In the genomic region with DNA sequence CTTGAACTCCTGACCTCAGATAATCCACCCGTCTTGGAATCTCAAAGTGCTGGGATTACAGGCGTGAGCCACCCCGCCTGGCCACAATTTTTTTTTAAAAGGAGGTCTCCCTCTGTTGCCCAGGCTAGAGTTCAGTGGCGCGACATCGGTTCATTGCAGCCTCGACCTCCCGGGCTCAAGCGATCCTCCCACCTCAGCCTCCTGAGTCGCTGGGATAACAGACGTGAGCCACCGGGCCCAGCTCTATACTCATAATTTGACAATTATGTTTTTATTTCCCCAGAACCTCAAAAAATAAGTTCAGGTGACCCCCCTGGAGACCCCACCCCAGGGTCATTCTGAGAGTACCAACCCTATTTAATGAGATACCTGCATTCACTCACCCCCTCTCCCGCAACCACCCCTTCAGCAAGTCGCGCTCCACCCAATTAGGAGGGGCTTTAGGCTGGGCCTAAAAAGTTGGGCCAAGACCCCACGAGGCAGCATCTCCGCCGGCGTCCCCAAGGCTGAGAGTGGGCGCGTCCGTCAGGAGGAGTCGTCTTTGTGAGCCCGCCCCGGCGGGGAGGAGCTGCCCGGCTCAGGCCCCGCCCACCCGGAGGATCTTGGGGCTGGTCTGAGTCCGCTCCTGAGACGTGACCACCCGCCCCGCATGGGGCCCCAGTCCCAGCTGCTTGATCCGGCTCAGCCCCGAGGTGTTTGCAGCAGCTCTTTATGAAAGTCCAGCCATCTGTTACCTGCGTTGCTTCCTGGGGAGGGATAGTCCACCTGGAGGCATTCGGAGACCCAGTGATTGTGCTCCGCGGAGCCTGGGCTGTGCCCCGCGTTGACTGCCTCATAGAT, we compare ENCODE assay signal across 10 cellular contexts. TPM values are rescaled to one million over a fixed set of nuclear protein-coding genes. Genes with fewer than 3 reads are reported as not detected.
DNase-seq lines count a peak whose midpoint lies in the region; ATAC-seq and TF ChIP-seq lines count a peak whose summit lies in the region.
"Had no signal": no experiment of that assay in that cellular context is flagged by ENCODE, and none has a peak within 500 bp of the region (broad histone marks: within the 10 kb centered on the region; RNA-seq: fewer than 3 reads in every experiment).

Gene ANKRD33, plus strand, starts transcription at position 628 of the 840 bp plus-strand sequence. Its CDS starts 84 bp downstream, at position 712.

- H3K4me3 ChIP-seq in suprapubic skin, result no peak within 1 kb of the TSS
- H3K4me3 ChIP-seq in gastrocnemius medialis, result no peak within 1 kb of the TSS
- no peak within 1 kb of the TSS for H3K4me3 ChIP-seq in esophagus muscularis mucosa

- peaks cover 1% of the 10 kb centered on the region for H3K27me3 Mint-ChIP-seq in activated CD4-positive, alpha-beta T cell treated with anti-CD3 and anti-CD28 coated beads, Interleukin-2, amount 10 ng/mL, durations not matched to agents 7 days and 5 days

- H3K27ac ChIP-seq in suprapubic skin (no peak within 1 kb of the TSS), gastrocnemius medialis (peak within 1 kb of the TSS in 1 of 4 donors; percentile 69), esophagus muscularis mucosa (replicated peaks in 1 of 4) (peak within 1 kb of the TSS in 1 of 4 donors; percentile 60)

- peak within 1 kb of the TSS; percentile 68 for H3K27ac Mint-ChIP-seq in activated CD4-positive, alpha-beta T cell treated with anti-CD3 and anti-CD28 coated beads, Interleukin-2, amount 10 ng/mL, durations not matched to agents 7 days and 5 days

- peaks cover 21% of the 10 kb centered on the region for H3K4me1 Mint-ChIP-seq in activated CD4-positive, alpha-beta T cell treated with anti-CD3 and anti-CD28 coated beads, Interleukin-2, amount 10 ng/mL, durations not matched to agents 7 days and 5 days

- no peak within 1 kb of the TSS for H3K4me3 Mint-ChIP-seq in activated CD4-positive, alpha-beta T cell treated with anti-CD3 and anti-CD28 coated beads, Interleukin-2, amount 10 ng/mL, durations not matched to agents 7 days and 5 days

- 56% methylated on average over 29 of the region's 41 CpGs for WGBS in suprapubic skin
- 68% methylated on average over 25 of the region's 41 CpGs for WGBS in esophagus muscularis mucosa

- H3K36me3 Mint-ChIP-seq in activated CD4-positive, alpha-beta T cell treated with anti-CD3 and anti-CD28 coated beads, Interleukin-2, amount 10 ng/mL, durations not matched to agents 7 days and 5 days (ENCODE audit: low read depth), result peaks cover 16% of the 10 kb centered on the region

- TF ChIP-seq EP300 in suprapubic skin (IDR thresholded peaks at IDR 0.05) (no peak), esophagus muscularis mucosa (IDR thresholded peaks at IDR 0.05) (no peak)

- POLR2A ChIA-PET in activated CD4-positive, alpha-beta T cell treated with anti-CD3 and anti-CD28 coated beads, Interleukin-2, amount 10 ng/mL, durations not matched to agents 7 days and 5 days (lab: Charles Lee), result no interaction called here

- in situ Hi-C loops in gastrocnemius medialis (cut with MboI; ENCODE audit: low sequenced_read_pairs in 4 of 4), result no loop called here

- intact Hi-C loops in gastrocnemius medialis (cut with DNase I; ENCODE audit: low total_unique reads) (no loop called here), esophagus muscularis mucosa (cut with DNase I) (no loop called here)

- no peak for TF ChIP-seq POLR2A in suprapubic skin (IDR thresholded peaks at IDR 0.05)
- peak in 1 of 2 donors; percentile 18 for TF ChIP-seq POLR2A in gastrocnemius medialis (IDR thresholded peaks at IDR 0.05)
- TF ChIP-seq POLR2A in esophagus muscularis mucosa (IDR thresholded peaks at IDR 0.05; ENCODE audit: low read depth), result no peak

- peaks cover 11% of the 10 kb centered on the region for H3K9me3 Mint-ChIP-seq in activated CD4-positive, alpha-beta T cell treated with anti-CD3 and anti-CD28 coated beads, Interleukin-2, amount 10 ng/mL, durations not matched to agents 7 days and 5 days

- H3K36me3 ChIP-seq in suprapubic skin (no peaks in the 10 kb centered on the region), gastrocnemius medialis (no peaks in the 10 kb centered on the region), esophagus muscularis mucosa (no peaks in the 10 kb centered on the region)

- CTCF ChIA-PET in activated CD4-positive, alpha-beta T cell treated with anti-CD3 and anti-CD28 coated beads, Interleukin-2, amount 10 ng/mL, durations not matched to agents 7 days and 5 days (lab: Charles Lee), result interaction anchor here (0.7 to 2.2 kb wide), 2 partner anchors 12 to 137 kb away, joined by 3 to 12 read pairs; no protein-coding TSS in a partner anchor

- H3K4me1 ChIP-seq in suprapubic skin, result peaks cover 15% of the 10 kb centered on the region
- peaks cover 8 to 11% of the 10 kb centered on the region in 2 donors for H3K4me1 ChIP-seq in gastrocnemius medialis
- H3K4me1 ChIP-seq in esophagus muscularis mucosa, result peaks cover 13 to 21% (median 17%) of the 10 kb centered on the region in 4 donors

- DNase-seq in activated CD4-positive, alpha-beta T cell treated with anti-CD3 and anti-CD28 coated beads, Interleukin-2, amount 10 ng/mL, durations not matched to agents 7 days and 5 days, result no peak
- no peak for DNase-seq in activated CD4-positive, alpha-beta T cell treated with anti-CD3 and anti-CD28 coated beads, Interleukin-2, amount 50 U/mL, for 4 hours
- DNase-seq in astrocyte of the hippocampus (ENCODE audit: low read depth, low spot score) (peak; percentile 28), iPS-NIHi7 (ENCODE audit: extremely low spot score) (peak; percentile 95), suprapubic skin (ENCODE audit: low spot score in 2 of 2) (peak; percentile 32 to 78), gastrocnemius medialis (no peak), NCI-H187 (lab: John Stamatoyannopoulos, UW) (no peak), esophagus muscularis mucosa (ENCODE audit: extremely low spot score) (no peak)
- DNase-seq: NCI-H1694 treated with DMSO at 0.1 percent for 48 hours had no signal

- no peaks in the 10 kb centered on the region for H3K9me3 ChIP-seq in suprapubic skin
- H3K9me3 ChIP-seq in gastrocnemius medialis, result no peaks in the 10 kb centered on the region
- no peaks in the 10 kb centered on the region for H3K9me3 ChIP-seq in esophagus muscularis mucosa

- H3K27me3 ChIP-seq in suprapubic skin (no peaks in the 10 kb centered on the region), gastrocnemius medialis (peaks cover 0 to 6% (median 5%) of the 10 kb centered on the region in 3 donors), esophagus muscularis mucosa (peaks cover 0 to 32% (median 7%) of the 10 kb centered on the region in 4 donors)

- no peak for TF ChIP-seq CTCF in suprapubic skin (IDR thresholded peaks at IDR 0.05)
- no peak for TF ChIP-seq CTCF in gastrocnemius medialis (IDR thresholded peaks at IDR 0.05 in 4 of 5, conservative IDR thresholded peaks at IDR 0.05 in 1 of 5)
- no peak for TF ChIP-seq CTCF in esophagus muscularis mucosa (IDR thresholded peaks at IDR 0.05)

- no peak for ATAC-seq in gastrocnemius medialis

RNA-seq across cellular contexts. Expression of gene ANKRD33, which starts in this region (rescaled TPM):
- not detected for total RNA-seq in activated CD4-positive, alpha-beta T cell treated with anti-CD3 and anti-CD28 coated beads, Interleukin-2, amount 10 ng/mL, durations not matched to agents 7 days and 5 days
- total RNA-seq in suprapubic skin (not detected), gastrocnemius medialis (not detected), esophagus muscularis mucosa (not detected)
- total RNA-seq: urinary bladder had no signal

Comparison
In these comparisons a context has a peak if more than half of its experiments do, and no peak if none do; other contexts are left out.
1. Peak in DNase-seq in suprapubic skin; RNA of the gene not detected or under 1 TPM.
2. DNase-seq: peak in astrocyte of the hippocampus (single experiment) and iPS-NIHi7 (single experiment); none in activated CD4-positive, alpha-beta T cell treated with anti-CD3 and anti-CD28 coated beads, Interleukin-2, amount 10 ng/mL, durations not matched to agents 7 days and 5 days (single experiment), activated CD4-positive, alpha-beta T cell treated with anti-CD3 and anti-CD28 coated beads, Interleukin-2, amount 50 U/mL, for 4 hours (0 of 2), gastrocnemius medialis (0 of 2), NCI-H187 (0 of 2) and esophagus muscularis mucosa (single experiment).